Comparison of ENCODE assay signal across 15 cellular contexts in the genomic region with DNA sequence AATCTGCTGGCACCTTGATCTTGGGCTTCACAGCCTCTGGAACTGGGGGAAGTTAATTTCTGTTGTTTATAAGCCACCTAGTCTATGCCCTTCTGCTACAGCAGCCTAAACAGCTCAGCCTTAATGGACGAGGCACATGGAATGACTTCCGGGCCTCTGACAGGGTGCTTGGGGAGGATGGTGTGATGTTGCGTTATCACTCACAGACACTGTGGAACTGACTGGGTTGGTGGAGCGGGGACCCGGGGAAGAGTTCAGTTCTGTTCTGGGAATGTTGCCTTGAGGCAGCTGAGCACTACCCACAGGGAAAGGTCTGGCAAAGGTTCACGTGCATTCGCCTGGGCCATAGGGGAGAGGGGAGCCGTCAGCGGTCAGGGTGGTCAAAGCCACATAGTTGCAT. TPM values are rescaled to one million over a fixed set of nuclear protein-coding genes. Genes with fewer than 3 reads are reported as not detected.
DNase-seq lines count a peak whose midpoint lies in the region; ATAC-seq and TF ChIP-seq lines count a peak whose summit lies in the region.
"Had no signal": no experiment of that assay in that cellular context is flagged by ENCODE, and none has a peak within 500 bp of the region (broad histone marks: within the 10 kb centered on the region; RNA-seq: fewer than 3 reads in every experiment).

No MANE protein-coding gene starts in this region.

- H2BK5ac ChIP-seq in neuronal stem cell (ENCODE audit: low read length), result no peak overlapping the region

- H3K4me3 ChIP-seq in heart right ventricle (no peak overlapping the region), neuronal stem cell (ENCODE audit: low read length in 2 of 2) (no peak overlapping the region), upper lobe of left lung (no peak overlapping the region)

- ATAC-seq in heart right ventricle, result peak; percentile 15 to 50 (median 29)
- ATAC-seq in upper lobe of left lung (ENCODE audit: low FRiP score in 2 of 2), result no peak

- no peak overlapping the region for H2BK15ac ChIP-seq in neuronal stem cell (ENCODE audit: low read length)

- intact Hi-C loops in heart right ventricle (cut with DNase I), result loop anchor here in 8 of 10 donors (5.0 to 10.0 kb wide), 6 partner anchors 36 to 81 kb away; a partner anchor contains a TSS

- H3K27ac ChIP-seq in heart right ventricle (peak overlapping the region in 8 of 10 donors; percentile 9 to 65 (median 58)), neuronal stem cell (replicated peaks; ENCODE audit: low read length) (no peak overlapping the region), upper lobe of left lung (peak overlapping the region; percentile 50 to 67 (median 60))

- DNase-seq in NCI-H82 (lab: John Stamatoyannopoulos, UW), result peak; percentile 64
- no peak for DNase-seq in NCI-H82 treated with DMSO at 0.1 percent for 48 hours (lab: John Stamatoyannopoulos, UW; ENCODE audit: unreplicated experiment)
- DNase-seq in heart right ventricle, result no peak
- DNase-seq in neuronal stem cell (ENCODE audit: low spot score), result no peak
- DNase-seq in upper lobe of left lung, result no peak
- DNase-seq in kidney glomerular epithelial cell (lab: John Stamatoyannopoulos, UW), result no peak
- no peak for DNase-seq in COLO668 (lab: John Stamatoyannopoulos, UW; ENCODE audit: unreplicated experiment)
- no peak for DNase-seq in stimulated activated CD4-positive, alpha-beta T cell treated with anti-CD3 and anti-CD28 coated beads, Interleukin-15, amount 100 ng/mL, for 24 hours
- DNase-seq: activated CD4-positive, alpha-beta T cell treated with anti-CD3 and anti-CD28 coated beads, Interleukin-2, amount 10 ng/mL, durations not matched to agents 24 days and 14 days; activated naive CD8-positive, alpha-beta T cell treated with anti-CD3 and anti-CD28 coated beads for 36 hours; activated T-cell treated with anti-CD3 and anti-CD28 coated beads, Interleukin-2, amount 50 U/mL, for 1 hour; CD8-positive, alpha-beta T cell; Karpas-422; NCI-H524; stimulated activated CD4-positive, alpha-beta T cell treated with anti-CD3 and anti-CD28 coated beads, Interleukin-2, amount 100 ng/mL, for 48 hours had no signal

- H3K18ac ChIP-seq in neuronal stem cell (ENCODE audit: low read length), result no peak overlapping the region

- 39 to 65% methylated on average over 9 of the region's 9 CpGs for WGBS in heart right ventricle, 2 donors
- no CpG with 5 or more reads among the region's 9 CpGs for WGBS in neuronal stem cell (ENCODE audit: extremely low coverage in 2 of 2, insufficient read length in 2 of 2, insufficient replicate concordance in 1 of 2), 2 donors
- 70 to 90% methylated on average over 9 of the region's 9 CpGs for WGBS in upper lobe of left lung, 2 donors

- H3K4me1 ChIP-seq in heart right ventricle (peaks cover 10 to 51% (median 38%) of the 10 kb centered on the region in 9 donors), neuronal stem cell (ENCODE audit: control insufficient read depth in 2 of 2, insufficient read depth in 1 of 2, low read depth in 1 of 2, low read length in 2 of 2) (peaks cover 9 to 32% of the 10 kb centered on the region in 2 donors), upper lobe of left lung (peaks cover 19 to 29% (median 25%) of the 10 kb centered on the region in 4 donors)

- H3K79me1 ChIP-seq in neuronal stem cell (ENCODE audit: low read depth, low read length), result no peaks in the 10 kb centered on the region

- H3K14ac ChIP-seq in neuronal stem cell (ENCODE audit: low read length), result no peak overlapping the region

- peak overlapping the region; percentile 36 for H3K23ac ChIP-seq in neuronal stem cell (ENCODE audit: low read depth, low read length, poor library complexity)

- H3K9ac ChIP-seq in neuronal stem cell (ENCODE audit: low read depth, low read length, poor library complexity), result no peak overlapping the region

- no peak for TF ChIP-seq POLR2A in upper lobe of left lung (IDR thresholded peaks at IDR 0.05)

- TF ChIP-seq CTCF in heart right ventricle (IDR thresholded peaks at IDR 0.05) (no peak), upper lobe of left lung (IDR thresholded peaks at IDR 0.05) (no peak)

- H3K36me3 ChIP-seq in heart right ventricle (no peaks in the 10 kb centered on the region), neuronal stem cell (replicated peaks in 1 of 2; ENCODE audit: control insufficient read depth in 2 of 2, insufficient read depth in 2 of 2, low read length in 2 of 2) (no peaks in the 10 kb centered on the region), upper lobe of left lung (no peaks in the 10 kb centered on the region)

- H2BK12ac ChIP-seq in neuronal stem cell (ENCODE audit: low read length), result no peak overlapping the region

- H2AK5ac ChIP-seq in neuronal stem cell (ENCODE audit: low read depth, low read length), result no peak overlapping the region

- TF ChIP-seq EP300 in upper lobe of left lung (IDR thresholded peaks at IDR 0.05), result no peak

- H3K9me3 ChIP-seq in heart right ventricle (no peaks in the 10 kb centered on the region), neuronal stem cell (replicated peaks in 1 of 2; ENCODE audit: control insufficient read depth in 2 of 2, insufficient read depth in 1 of 2, low read depth in 1 of 2, low read length in 2 of 2) (no peaks in the 10 kb centered on the region), upper lobe of left lung (no peaks in the 10 kb centered on the region)

- H4K8ac ChIP-seq in neuronal stem cell (ENCODE audit: low read depth, low read length), result no peak overlapping the region

- H3K27me3 ChIP-seq in heart right ventricle, result no peaks in the 10 kb centered on the region
- no peaks in the 10 kb centered on the region for H3K27me3 ChIP-seq in neuronal stem cell (ENCODE audit: control insufficient read depth in 3 of 3, insufficient read depth in 3 of 3, low read depth in 1 of 3, low read length in 3 of 3)
- no peaks in the 10 kb centered on the region for H3K27me3 ChIP-seq in upper lobe of left lung

- no peak overlapping the region for H2AFZ ChIP-seq in neuronal stem cell (ENCODE audit: low read length)

- H2BK120ac ChIP-seq in neuronal stem cell (ENCODE audit: low read depth, low read length), result no peak overlapping the region

- no peak overlapping the region for H3K4me2 ChIP-seq in neuronal stem cell (ENCODE audit: insufficient read depth, low read length, poor library complexity, severe bottlenecking)

- H4K91ac ChIP-seq in neuronal stem cell (ENCODE audit: low read depth, low read length, poor library complexity), result no peak overlapping the region

- no peak overlapping the region for H3K4ac ChIP-seq in neuronal stem cell (ENCODE audit: low read length)

RNA-seq across cellular contexts. Expression of a gene that starts 36.1 kb away (rescaled TPM):
- total RNA-seq in heart right ventricle (100 to 1,000 TPM in 9 of 10 donors, 10 to 100 TPM in 1; 91.5 to 132 (median 112) TPM), upper lobe of left lung (100 to 1,000 TPM; 185 to 291 (median 242) TPM)
- polyA plus RNA-seq in heart right ventricle, result 100 to 1,000 TPM; 103 to 111 TPM
- polyA plus RNA-seq in neuronal stem cell (2013, experiment 1 of 2), result 30.3 TPM
- 33.9 TPM for polyA plus RNA-seq in neuronal stem cell (2013, experiment 2 of 2)

Comparison
In these comparisons a context has a peak if more than half of its experiments do, and no peak if none do; other contexts are left out.
1. ATAC-seq: peak in heart right ventricle (8 of 8); none in upper lobe of left lung (0 of 2).